2 cellular contexts compared by ENCODE assay signal in the genomic region with DNA sequence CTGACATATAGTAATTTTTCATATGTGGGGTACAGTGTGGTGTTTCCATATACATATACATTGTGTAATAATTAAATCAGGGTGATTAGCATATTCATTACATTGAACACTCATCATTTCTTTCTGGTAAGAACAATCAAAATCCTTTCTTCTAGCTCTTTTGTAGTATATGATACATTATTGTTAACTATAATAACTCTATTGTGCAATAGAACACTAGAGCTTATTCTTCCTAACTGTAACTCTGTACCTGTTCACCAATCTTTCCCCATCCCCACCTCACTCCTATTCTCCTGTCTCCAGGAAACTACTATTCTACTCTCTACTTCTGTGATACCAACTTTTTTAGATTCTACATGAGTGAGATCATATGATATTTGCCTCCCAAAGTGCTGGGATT.
TF ChIP-seq lines count a peak whose summit lies in the region.

No MANE protein-coding gene starts in this region.

TF ChIP-seq in HepG2, 621 proteins besides CTCF, POLR2A, EP300 and RAD21:
- TF ChIP-seq CEBPB (IDR thresholded peaks at IDR 0.05; ENCODE audit: borderline replicate concordance, low read depth, low read length) (peak; percentile 67; the same call in 1 of the 2 replicates), CEBPG (CRISPR knock-in tag; IDR thresholded peaks at IDR 0.05) (0 out of 2 replicates have a peak, but pooled peaks have one; percentile 24), ATRX (CRISPR knock-in tag; IDR thresholded peaks at IDR 0.05; ENCODE audit: borderline replicate concordance) (no peak)
TF ChIP-seq in HepG2: peak in this region for 2.

TF ChIP-seq in WTC11, 78 proteins besides CTCF, POLR2A, EP300 and RAD21:
- TF ChIP-seq E2F5 (CRISPR knock-in tag; IDR thresholded peaks at IDR 0.05), result no peak
- TF ChIP-seq NR3C1 (CRISPR knock-in tag; conservative IDR thresholded peaks at IDR 0.05; ENCODE audit: low read depth), result no peak
- TF ChIP-seq RELA (CRISPR knock-in tag; IDR thresholded peaks at IDR 0.05; ENCODE audit: borderline replicate concordance), result no peak
- TF ChIP-seq SP1 (CRISPR knock-in tag; conservative IDR thresholded peaks at IDR 0.05), result no peak
- TF ChIP-seq AR (CRISPR knock-in tag; IDR thresholded peaks at IDR 0.05), result no peak
- TF ChIP-seq ATF3 (CRISPR knock-in tag; conservative IDR thresholded peaks at IDR 0.05), result no peak
- TF ChIP-seq ZNF138 (CRISPR knock-in tag; conservative IDR thresholded peaks at IDR 0.05), result no peak
- TF ChIP-seq, protein P1, sequence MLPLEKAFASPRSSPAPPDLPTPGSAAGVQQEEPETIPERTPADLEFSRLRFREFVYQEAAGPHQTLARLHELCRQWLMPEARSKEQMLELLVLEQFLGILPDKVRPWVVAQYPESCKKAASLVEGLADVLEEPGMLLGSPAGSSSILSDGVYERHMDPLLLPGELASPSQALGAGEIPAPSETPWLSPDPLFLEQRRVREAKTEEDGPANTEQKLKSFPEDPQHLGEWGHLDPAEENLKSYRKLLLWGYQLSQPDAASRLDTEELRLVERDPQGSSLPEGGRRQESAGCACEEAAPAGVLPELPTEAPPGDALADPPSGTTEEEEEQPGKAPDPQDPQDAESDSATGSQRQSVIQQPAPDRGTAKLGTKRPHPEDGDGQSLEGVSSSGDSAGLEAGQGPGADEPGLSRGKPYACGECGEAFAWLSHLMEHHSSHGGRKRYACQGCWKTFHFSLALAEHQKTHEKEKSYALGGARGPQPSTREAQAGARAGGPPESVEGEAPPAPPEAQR (CRISPR knock-in tag; IDR thresholded peaks at IDR 0.05), result no peak
